In the genomic region with DNA sequence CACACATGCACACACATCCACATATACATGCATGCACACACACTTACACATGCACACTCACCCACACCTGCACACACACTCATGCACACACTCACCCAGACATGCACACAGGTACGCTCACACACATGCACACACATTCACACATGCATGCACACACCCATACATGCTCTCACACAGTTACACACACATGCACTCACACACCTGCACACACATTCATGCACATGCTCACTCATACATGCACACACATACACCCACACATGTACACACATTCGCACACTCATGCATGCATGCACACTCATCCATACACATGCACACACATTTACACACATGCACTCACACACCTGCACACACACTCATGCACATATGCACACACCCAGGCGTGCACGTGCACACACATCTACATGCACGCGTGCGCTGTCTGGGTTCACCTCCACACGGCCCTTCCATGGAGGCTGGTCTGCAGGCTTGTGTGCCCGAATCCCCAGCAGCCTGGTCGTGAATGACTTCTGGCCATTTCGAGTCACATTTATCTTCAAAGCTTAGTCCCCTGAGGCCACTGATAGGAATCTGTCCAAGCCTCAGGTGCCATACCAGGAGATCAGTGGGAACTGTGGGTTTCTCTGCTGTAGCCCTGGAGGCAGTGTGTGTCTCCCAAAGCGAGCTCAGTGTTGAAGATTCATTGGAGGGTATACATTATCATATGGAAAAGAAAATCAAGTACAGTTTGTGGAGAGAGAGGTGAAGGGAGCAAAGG, we compare ENCODE assay signal across 3 cellular contexts.
TF ChIP-seq lines count a peak whose summit lies in the region.

No MANE protein-coding gene starts in this region.

TF ChIP-seq in GM12891, 5 proteins besides CTCF, POLR2A, EP300 and RAD21:
- TF ChIP-seq PAX5 (IDR thresholded peaks at IDR 0.05; ENCODE audit: insufficient read depth, low read length, severe bottlenecking) (no peak), POU2F2 (IDR thresholded peaks at IDR 0.05; ENCODE audit: low read depth, low read length) (no peak), POLR2AphosphoS5 (IDR thresholded peaks at IDR 0.05; ENCODE audit: low read depth, low read length) (no peak), TAF1 (IDR thresholded peaks at IDR 0.05; ENCODE audit: low read depth, low read length) (no peak), SPI1 (IDR thresholded peaks at IDR 0.05; ENCODE audit: low read depth, low read length) (no peak)
TF ChIP-seq in GM12891: peak in this region for 0.

TF ChIP-seq in IMR-90, 13 proteins besides CTCF, POLR2A, EP300 and RAD21:
- no peak for TF ChIP-seq RCOR1 (IDR thresholded peaks at IDR 0.05; ENCODE audit: insufficient replicate concordance, low read length)
- TF ChIP-seq BHLHE40 (IDR thresholded peaks at IDR 0.05; ENCODE audit: low read depth, low read length), result no peak
- no peak for TF ChIP-seq RFX5 (IDR thresholded peaks at IDR 0.05; ENCODE audit: low read depth, low read length)
- TF ChIP-seq MAFK (IDR thresholded peaks at IDR 0.05; ENCODE audit: low read depth, low read length), result no peak
- no peak for TF ChIP-seq MAZ (IDR thresholded peaks at IDR 0.05; ENCODE audit: borderline replicate concordance, low read depth, low read length)
- TF ChIP-seq CHD1 (IDR thresholded peaks at IDR 0.05; ENCODE audit: low read depth, low read length), result no peak
- no peak for TF ChIP-seq NFE2L2 (IDR thresholded peaks at IDR 0.05; ENCODE audit: low read depth, low read length)
- TF ChIP-seq MXI1 (IDR thresholded peaks at IDR 0.05; ENCODE audit: borderline replicate concordance, low read depth, low read length), result no peak
- no peak for TF ChIP-seq CEBPB (IDR thresholded peaks at IDR 0.05; ENCODE audit: low read depth, low read length)
- TF ChIP-seq FOS (IDR thresholded peaks at IDR 0.05; ENCODE audit: low read depth, low read length), result no peak
- TF ChIP-seq, protein P1, sequence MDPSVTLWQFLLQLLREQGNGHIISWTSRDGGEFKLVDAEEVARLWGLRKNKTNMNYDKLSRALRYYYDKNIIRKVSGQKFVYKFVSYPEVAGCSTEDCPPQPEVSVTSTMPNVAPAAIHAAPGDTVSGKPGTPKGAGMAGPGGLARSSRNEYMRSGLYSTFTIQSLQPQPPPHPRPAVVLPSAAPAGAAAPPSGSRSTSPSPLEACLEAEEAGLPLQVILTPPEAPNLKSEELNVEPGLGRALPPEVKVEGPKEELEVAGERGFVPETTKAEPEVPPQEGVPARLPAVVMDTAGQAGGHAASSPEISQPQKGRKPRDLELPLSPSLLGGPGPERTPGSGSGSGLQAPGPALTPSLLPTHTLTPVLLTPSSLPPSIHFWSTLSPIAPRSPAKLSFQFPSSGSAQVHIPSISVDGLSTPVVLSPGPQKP (IDR thresholded peaks at IDR 0.05; ENCODE audit: borderline replicate concordance, low read depth, low read length), result no peak
- TF ChIP-seq, protein P2, sequence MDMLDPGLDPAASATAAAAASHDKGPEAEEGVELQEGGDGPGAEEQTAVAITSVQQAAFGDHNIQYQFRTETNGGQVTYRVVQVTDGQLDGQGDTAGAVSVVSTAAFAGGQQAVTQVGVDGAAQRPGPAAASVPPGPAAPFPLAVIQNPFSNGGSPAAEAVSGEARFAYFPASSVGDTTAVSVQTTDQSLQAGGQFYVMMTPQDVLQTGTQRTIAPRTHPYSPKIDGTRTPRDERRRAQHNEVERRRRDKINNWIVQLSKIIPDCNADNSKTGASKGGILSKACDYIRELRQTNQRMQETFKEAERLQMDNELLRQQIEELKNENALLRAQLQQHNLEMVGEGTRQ (IDR thresholded peaks at IDR 0.05; ENCODE audit: low read depth, low read length), result no peak
- TF ChIP-seq SMC3 (IDR thresholded peaks at IDR 0.05; ENCODE audit: low read depth, low read length), result no peak

TF ChIP-seq in H1, 55 proteins besides CTCF, POLR2A, EP300 and RAD21:
- TF ChIP-seq MAFK (IDR thresholded peaks at IDR 0.05; ENCODE audit: low read depth, low read length) (no peak), NANOG (IDR thresholded peaks at IDR 0.05; ENCODE audit: insufficient read depth, low read depth, low read length, poor library complexity, severe bottlenecking) (no peak), HDAC2 (IDR thresholded peaks at IDR 0.05; ENCODE audit: borderline replicate concordance in 1 of 2, low read depth in 2 of 2, low read length in 2 of 2) (no peak), SP4 (IDR thresholded peaks at IDR 0.05; ENCODE audit: low read length) (no peak), CEBPB (IDR thresholded peaks at IDR 0.05; ENCODE audit: low read depth, low read length) (no peak), PHF8 (conservative IDR thresholded peaks at IDR 0.05; ENCODE audit: low read depth, low read length) (no peak), GTF2F1 (IDR thresholded peaks at IDR 0.05; ENCODE audit: borderline replicate concordance, low read depth, low read length) (no peak), SAP30 (IDR thresholded peaks at IDR 0.05; ENCODE audit: insufficient read depth, insufficient replicate concordance, low read length) (no peak)
TF ChIP-seq in H1: peak in this region for 0.
